ENCODE assay signal across 11 cellular contexts in genomic region chr14:22383515-22384166, GRCh38.
DNase-seq lines count a peak whose midpoint lies in the region; ATAC-seq and TF ChIP-seq lines count a peak whose summit lies in the region.
"Had no signal": no experiment of that assay in that cellular context is flagged by ENCODE, and none has a peak within 500 bp of the region (broad histone marks: within the 10 kb centered on the region; RNA-seq: fewer than 3 reads in every experiment).

No MANE protein-coding gene starts in this region.

- H3K79me2 ChIP-seq in SU-DHL-6 (ENCODE audit: insufficient read depth, low read length): no peaks in the 10 kb centered on the region; the same call in 1 of the 2 replicates

- peak overlapping the region; percentile 54 for H2AFZ ChIP-seq in SU-DHL-6 (ENCODE audit: low read depth, low read length, severe bottlenecking)

- no peaks in the 10 kb centered on the region for H3K36me3 Mint-ChIP-seq in activated naive CD4-positive, alpha-beta T cell treated with anti-CD3 and anti-CD28 coated beads for 36 hours (ENCODE audit: low read depth)

- peak overlapping the region; percentile 41 for H3K27ac Mint-ChIP-seq in activated naive CD4-positive, alpha-beta T cell treated with anti-CD3 and anti-CD28 coated beads for 36 hours

- peak overlapping the region; percentile 12 for H3K4me3 Mint-ChIP-seq in activated naive CD4-positive, alpha-beta T cell treated with anti-CD3 and anti-CD28 coated beads for 36 hours

- H3K36me3 ChIP-seq in SU-DHL-6 (ENCODE audit: low read length) (no peaks in the 10 kb centered on the region), upper lobe of right lung (no peaks in the 10 kb centered on the region)

- peak overlapping the region; percentile 36 for H3K9ac ChIP-seq in SU-DHL-6 (ENCODE audit: low read length)

- no peak for DNase-seq in activated naive CD4-positive, alpha-beta T cell treated with anti-CD3 and anti-CD28 coated beads for 36 hours
- no peak for DNase-seq in activated naive CD4-positive, alpha-beta T cell treated with anti-CD3 and anti-CD28 coated beads, Interleukin-2, amount 50 U/mL, for 16 hours
- DNase-seq in upper lobe of right lung (no peak), amniotic stem cell (lab: John Stamatoyannopoulos, UW) (no peak), lower leg skin (ENCODE audit: low spot score in 2 of 2) (no peak), globus pallidus (ENCODE audit: low spot score) (no peak)
- DNase-seq: activated T-cell treated with anti-CD3 and anti-CD28 coated beads, Interleukin-2, amount 50 U/mL, for 1 hour; GOT3; MV-4-11 had no signal

- peaks cover 23% of the 10 kb centered on the region for H3F3A ChIP-seq in SU-DHL-6 (ENCODE audit: insufficient read depth)

- intact Hi-C loops in activated naive CD4-positive, alpha-beta T cell treated with anti-CD3 and anti-CD28 coated beads for 36 hours (cut with micrococcal nuclease): no loop called here
- intact Hi-C loops in upper lobe of right lung (cut with DNase I) (loop anchor here (10.0 kb wide), 1 partner anchor 171 kb away; no protein-coding TSS in a partner anchor), lower leg skin (cut with DNase I; ENCODE audit: low total_unique reads) (loop anchor here (10.0 kb wide), 1 partner anchor 171 kb away; no protein-coding TSS in a partner anchor)

- no peak overlapping the region for H3K4me3 ChIP-seq in SU-DHL-6 (ENCODE audit: insufficient read depth, low read length, poor library complexity, severe bottlenecking)
- no peak overlapping the region for H3K4me3 ChIP-seq in upper lobe of right lung
- no peak overlapping the region for H3K4me3 ChIP-seq in lower leg skin (ENCODE audit: low read depth, poor library complexity, severe bottlenecking)

- H3K27ac ChIP-seq in SU-DHL-6 (ENCODE audit: low read depth, low read length) (peak overlapping the region; percentile 87), upper lobe of right lung (no peak overlapping the region)

- no peaks in the 10 kb centered on the region for H4K20me1 ChIP-seq in SU-DHL-6 (ENCODE audit: low read depth, low read length)

- no peaks in the 10 kb centered on the region for H3K4me1 Mint-ChIP-seq in activated naive CD4-positive, alpha-beta T cell treated with anti-CD3 and anti-CD28 coated beads for 36 hours (ENCODE audit: low read depth)

- peak overlapping the region; percentile 81 for H3K4me2 ChIP-seq in SU-DHL-6 (ENCODE audit: low read depth, low read length, poor library complexity, severe bottlenecking)

- H3K27me3 ChIP-seq in SU-DHL-6 (ENCODE audit: low read length) (no peaks in the 10 kb centered on the region), upper lobe of right lung (no peaks in the 10 kb centered on the region)

- 68 to 69% methylated on average over 8 of the region's 8 CpGs for WGBS in lower leg skin, 2 donors

- ATAC-seq in HG02678 (IDR thresholded peaks at IDR 0.05; ENCODE audit: unreplicated experiment): peak; percentile 49
- ATAC-seq in upper lobe of right lung: peak; percentile 48

- H3K27me3 Mint-ChIP-seq in activated naive CD4-positive, alpha-beta T cell treated with anti-CD3 and anti-CD28 coated beads for 36 hours (ENCODE audit: low read depth): no peaks in the 10 kb centered on the region

- no peak for TF ChIP-seq POLR2A in lower leg skin (IDR thresholded peaks at IDR 0.05)

- CTCF ChIA-PET in activated naive CD4-positive, alpha-beta T cell treated with anti-CD3 and anti-CD28 coated beads for 36 hours (lab: Charles Lee): no interaction called here

- H3K9me2 ChIP-seq in SU-DHL-6 (replicated peaks; ENCODE audit: insufficient read depth, low read length): no peaks in the 10 kb centered on the region

- TF ChIP-seq CTCF in SU-DHL-6 (IDR thresholded peaks at IDR 0.05; ENCODE audit: insufficient read depth, low read length, poor library complexity, severe bottlenecking): no peak
- no peak for TF ChIP-seq CTCF in upper lobe of right lung (IDR thresholded peaks at IDR 0.05)
- TF ChIP-seq CTCF in lower leg skin (IDR thresholded peaks at IDR 0.05): no peak

- no peaks in the 10 kb centered on the region for H3K9me3 Mint-ChIP-seq in activated naive CD4-positive, alpha-beta T cell treated with anti-CD3 and anti-CD28 coated beads for 36 hours

- H3K9me3 ChIP-seq in SU-DHL-6 (ENCODE audit: insufficient read depth, low read length) (no peaks in the 10 kb centered on the region), upper lobe of right lung (no peaks in the 10 kb centered on the region)

- H3K4me1 ChIP-seq in upper lobe of right lung: peaks cover 9% of the 10 kb centered on the region
